In the genomic region with DNA sequence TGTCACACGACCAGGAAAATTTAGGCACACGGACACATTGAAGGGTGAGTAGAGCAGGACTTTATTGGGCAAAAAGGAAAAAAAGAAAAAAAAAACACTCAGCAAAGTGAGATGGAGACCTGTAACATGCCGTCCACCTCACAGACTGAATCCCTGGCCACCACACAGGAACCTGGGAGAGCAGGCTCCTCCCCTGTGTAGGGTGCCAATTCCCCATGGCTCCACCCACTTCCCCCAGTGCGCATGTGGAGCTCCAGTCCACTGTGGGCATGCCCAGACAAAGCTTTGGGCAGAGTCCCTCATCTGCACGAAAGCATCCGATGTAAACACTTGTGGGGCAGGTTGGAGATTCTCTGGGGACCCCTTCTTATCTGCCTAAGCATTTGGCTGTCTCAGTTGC, we compare ENCODE assay signal across 2 cellular contexts.
TF ChIP-seq lines count a peak whose summit lies in the region.

No MANE protein-coding gene starts in this region.

TF ChIP-seq in A549, 52 proteins besides CTCF, POLR2A, EP300 and RAD21:
- TF ChIP-seq RNF2 (IDR thresholded peaks at IDR 0.05; ENCODE audit: borderline replicate concordance, low read depth) (no peak), CHD4 (IDR thresholded peaks at IDR 0.05; ENCODE audit: borderline replicate concordance) (no peak), NFE2L2 (conservative IDR thresholded peaks at IDR 0.05; ENCODE audit: low read length) (no peak), TP53 (CRISPR knock-in tag; IDR thresholded peaks at IDR 0.05) (no peak), CEBPB (IDR thresholded peaks at IDR 0.05) (no peak), MAFK (IDR thresholded peaks at IDR 0.05; ENCODE audit: partially characterized antibody) (no peak), FOSB (CRISPR knock-in tag; IDR thresholded peaks at IDR 0.05) (no peak), BCL3 (IDR thresholded peaks at IDR 0.05) (no peak)

TF ChIP-seq in H1, 55 proteins besides CTCF, POLR2A, EP300 and RAD21:
- TF ChIP-seq CHD2 (IDR thresholded peaks at IDR 0.05; ENCODE audit: low read length) (no peak), FOSL1 (IDR thresholded peaks at IDR 0.05; ENCODE audit: insufficient read depth, low read depth, low read length) (no peak), SRF (IDR thresholded peaks at IDR 0.05; ENCODE audit: low read depth, low read length) (no peak), SUZ12 (IDR thresholded peaks at IDR 0.05; ENCODE audit: low read length) (no peak), MAFK (IDR thresholded peaks at IDR 0.05; ENCODE audit: low read depth, low read length) (no peak), GTF2F1 (IDR thresholded peaks at IDR 0.05; ENCODE audit: borderline replicate concordance, low read depth, low read length) (no peak), JUN (IDR thresholded peaks at IDR 0.05; ENCODE audit: low read depth, low read length) (no peak), TCF12 (IDR thresholded peaks at IDR 0.05; ENCODE audit: low read depth, low read length) (no peak), POU5F1 (IDR thresholded peaks at IDR 0.05; ENCODE audit: low read depth, low read length) (no peak), KDM1A (IDR thresholded peaks at IDR 0.05; ENCODE audit: borderline replicate concordance, low read length) (no peak), GABPA (IDR thresholded peaks at IDR 0.05; ENCODE audit: borderline replicate concordance, insufficient read depth, low read length) (no peak), TAF1 (IDR thresholded peaks at IDR 0.05; ENCODE audit: low read depth, low read length) (no peak), BRCA1 (IDR thresholded peaks at IDR 0.05; ENCODE audit: low read depth, low read length) (no peak), CBX8 (IDR thresholded peaks at IDR 0.05; ENCODE audit: borderline replicate concordance, low read depth, low read length) (no peak), YY1 (IDR thresholded peaks at IDR 0.05; ENCODE audit: low read depth, low read length) (no peak), RBBP5 (IDR thresholded peaks at IDR 0.05; ENCODE audit: borderline replicate concordance, low read depth, low read length) (no peak), KDM4A (IDR thresholded peaks at IDR 0.05; ENCODE audit: low read depth, low read length, severe bottlenecking) (no peak), CTBP2 (IDR thresholded peaks at IDR 0.05; ENCODE audit: borderline replicate concordance, insufficient read depth, insufficient read length, low read length) (no peak)
TF ChIP-seq in H1: peak in this region for 0.
